9 cellular contexts compared by ENCODE assay signal in the genomic region with DNA sequence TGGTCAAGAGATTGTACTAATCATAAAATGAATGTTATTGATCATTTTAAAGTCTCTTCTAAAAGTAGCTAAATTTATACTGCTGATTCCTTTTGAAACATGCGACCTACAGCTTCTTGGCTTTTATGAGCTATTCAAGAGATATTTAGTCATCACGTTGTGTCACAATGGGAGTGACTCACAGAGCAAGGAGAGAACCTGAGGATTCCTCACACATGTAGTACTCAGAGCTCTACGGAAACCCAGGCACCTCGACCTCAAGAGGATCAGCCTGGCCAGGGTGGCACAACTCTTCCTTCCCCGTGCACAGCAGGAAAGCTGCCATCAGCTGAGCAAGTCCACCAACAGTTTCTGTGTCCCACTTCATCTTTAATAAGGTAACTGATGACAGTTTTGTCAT. TPM values are rescaled to one million over a fixed set of nuclear protein-coding genes. Genes with fewer than 3 reads are reported as not detected.
DNase-seq lines count a peak whose midpoint lies in the region; ATAC-seq and TF ChIP-seq lines count a peak whose summit lies in the region.
"Had no signal": no experiment of that assay in that cellular context is flagged by ENCODE, and none has a peak within 500 bp of the region (broad histone marks: within the 10 kb centered on the region; RNA-seq: fewer than 3 reads in every experiment).

A gene (plus strand): TSS at position 223 of the 400 bp plus-strand sequence. CDS start 12,019 bp downstream, outside the sequence.

- peaks cover 0 to 23% (median 10%) of the 10 kb centered on the region in 11 experiments; a peak in 14 of 22 replicates for H3K9me3 ChIP-seq in BLaER1 treated with 17β-estradiol and CSF1 and Interleukin-3, amounts not matched to agents 10 nM and 100 nM (replicated peaks in 1 of 11)
- H3K9me3 ChIP-seq in mucosa of descending colon (no peaks in the 10 kb centered on the region), BE2C (no peaks in the 10 kb centered on the region)

- peak within 1 kb of the TSS in 9 of 11 experiments; percentile 14 to 90 (median 80); a peak in 16 of 22 replicates for H3K4me2 ChIP-seq in BLaER1 treated with 17β-estradiol and CSF1 and Interleukin-3, amounts not matched to agents 10 nM and 100 nM

- H3K27ac ChIP-seq in BLaER1 treated with 17β-estradiol and CSF1 and Interleukin-3, amounts not matched to agents 10 nM and 100 nM, result peak within 1 kb of the TSS; percentile 95 to 100 (median 98); a peak in 21 of 22 replicates

- peaks cover 19% of the 10 kb centered on the region for H3K9me3 Mint-ChIP-seq in activated T-helper 2 cell treated with anti-CD3 and anti-CD28 coated beads, Interferon-gamma antibody, Interleukin-2, Interleukin-4, amounts not matched to agents 10 μg/mL and 5 μg/mL and 100 μg/mL, durations not matched to agents 14 hours and 24 hours and 36 hours
- H3K9me3 Mint-ChIP-seq: memory B cell had no signal

- TF ChIP-seq CTCF in mucosa of descending colon (IDR thresholded peaks at IDR 0.05), result no peak
- TF ChIP-seq CTCF in BE2C (IDR thresholded peaks at IDR 0.05; ENCODE audit: low read depth, low read length), result no peak

- peak; percentile 91 for DNase-seq in HT1080 (ENCODE audit: low read depth)
- DNase-seq in activated T-helper 2 cell treated with anti-CD3 and anti-CD28 coated beads, Interferon-gamma antibody, Interleukin-2, Interleukin-4, amounts not matched to agents 10 μg/mL and 5 μg/mL and 100 μg/mL, durations not matched to agents 14 hours and 24 hours and 36 hours (ENCODE audit: low spot score), result no peak
- DNase-seq in mucosa of descending colon, result peak in 2 of 3 donors; percentile 44 to 61
- DNase-seq in SK-N-DZ (ENCODE audit: low spot score), result no peak
- DNase-seq in NCI-H446 (lab: John Stamatoyannopoulos, UW), result no peak
- no peak for DNase-seq in BE2C
- DNase-seq in NCI-H146 treated with DMSO at 0.1 percent for 48 hours (lab: John Stamatoyannopoulos, UW; ENCODE audit: unreplicated experiment), result no peak

- H3K4me1 Mint-ChIP-seq in activated T-helper 2 cell treated with anti-CD3 and anti-CD28 coated beads, Interferon-gamma antibody, Interleukin-2, Interleukin-4, amounts not matched to agents 10 μg/mL and 5 μg/mL and 100 μg/mL, durations not matched to agents 14 hours and 24 hours and 36 hours (ENCODE audit: low read depth), result peaks cover 44% of the 10 kb centered on the region

- no peaks in the 10 kb centered on the region for H4K20me1 ChIP-seq in BLaER1 treated with 17β-estradiol and CSF1 and Interleukin-3, amounts not matched to agents 10 nM and 100 nM

- peak within 1 kb of the TSS in 6 of 10 experiments; percentile 30 to 67 (median 54); a peak in 11 of 20 replicates for H3K4me3 ChIP-seq in BLaER1 treated with 17β-estradiol and CSF1 and Interleukin-3, amounts not matched to agents 10 nM and 100 nM
- H3K4me3 ChIP-seq in mucosa of descending colon, result no peak within 1 kb of the TSS
- no peak within 1 kb of the TSS for H3K4me3 ChIP-seq in BE2C (ENCODE audit: low read depth, low read length)

- peaks cover 23% of the 10 kb centered on the region for H3K36me3 Mint-ChIP-seq in activated T-helper 2 cell treated with anti-CD3 and anti-CD28 coated beads, Interferon-gamma antibody, Interleukin-2, Interleukin-4, amounts not matched to agents 10 μg/mL and 5 μg/mL and 100 μg/mL, durations not matched to agents 14 hours and 24 hours and 36 hours (ENCODE audit: low read depth)
- H3K36me3 Mint-ChIP-seq: memory B cell had no signal

- peak within 1 kb of the TSS; percentile 59 for H3K27ac Mint-ChIP-seq in activated T-helper 2 cell treated with anti-CD3 and anti-CD28 coated beads, Interferon-gamma antibody, Interleukin-2, Interleukin-4, amounts not matched to agents 10 μg/mL and 5 μg/mL and 100 μg/mL, durations not matched to agents 14 hours and 24 hours and 36 hours
- H3K27ac Mint-ChIP-seq: memory B cell had no signal

- H3K27me3 ChIP-seq in BLaER1 treated with 17β-estradiol and CSF1 and Interleukin-3, amounts not matched to agents 10 nM and 100 nM, result no peaks in the 10 kb centered on the region
- H3K27me3 ChIP-seq in BE2C, result no peaks in the 10 kb centered on the region

- H3K9ac ChIP-seq in BLaER1 treated with 17β-estradiol and CSF1 and Interleukin-3, amounts not matched to agents 10 nM and 100 nM, result peak within 1 kb of the TSS in 9 of 11 experiments; percentile 33 to 90 (median 85); a peak in 16 of 22 replicates

- H3K27me3 Mint-ChIP-seq in activated T-helper 2 cell treated with anti-CD3 and anti-CD28 coated beads, Interferon-gamma antibody, Interleukin-2, Interleukin-4, amounts not matched to agents 10 μg/mL and 5 μg/mL and 100 μg/mL, durations not matched to agents 14 hours and 24 hours and 36 hours (ENCODE audit: low read depth), result no peaks in the 10 kb centered on the region
- H3K27me3 Mint-ChIP-seq: memory B cell had no signal

- peak; percentile 83 for ATAC-seq in mucosa of descending colon

- H3K36me3 ChIP-seq in BLaER1 treated with 17β-estradiol and CSF1 and Interleukin-3, amounts not matched to agents 10 nM and 100 nM, result peaks cover 0 to 7% (median 0%) of the 10 kb centered on the region in 11 experiments; a peak in 2 of 22 replicates
- H3K36me3 ChIP-seq in mucosa of descending colon (ENCODE audit: low read depth), result no peaks in the 10 kb centered on the region
- no peaks in the 10 kb centered on the region for H3K36me3 ChIP-seq in BE2C

- intact Hi-C loops in activated T-helper 2 cell treated with anti-CD3 and anti-CD28 coated beads, Interferon-gamma antibody, Interleukin-2, Interleukin-4, amounts not matched to agents 10 μg/mL and 5 μg/mL and 100 μg/mL, durations not matched to agents 14 hours and 24 hours and 36 hours (cut with micrococcal nuclease), result loop anchor here (1.0 kb wide), 1 partner anchor 36 kb away; no protein-coding TSS in a partner anchor
- intact Hi-C loops in mucosa of descending colon (cut with DNase I, micrococcal nuclease), result no loop called here

- H3K4me3 Mint-ChIP-seq in activated T-helper 2 cell treated with anti-CD3 and anti-CD28 coated beads, Interferon-gamma antibody, Interleukin-2, Interleukin-4, amounts not matched to agents 10 μg/mL and 5 μg/mL and 100 μg/mL, durations not matched to agents 14 hours and 24 hours and 36 hours (ENCODE audit: low read depth), result peak within 1 kb of the TSS; percentile 67
- H3K4me3 Mint-ChIP-seq: memory B cell had no signal

- H3K4me1 ChIP-seq in BLaER1 treated with 17β-estradiol and CSF1 and Interleukin-3, amounts not matched to agents 10 nM and 100 nM, result peaks cover 41 to 83% (median 78%) of the 10 kb centered on the region in 10 experiments
- H3K4me1 ChIP-seq in mucosa of descending colon (ENCODE audit: low read depth) (peaks cover 9% of the 10 kb centered on the region), BE2C (no peaks in the 10 kb centered on the region)

RNA-seq across cellular contexts. Expression of the gene that starts here (rescaled TPM):
- 0.20 and 0.21 TPM in 2 replicates for total RNA-seq in HT1080 (2014; rRNA removed; shearing (Covaris generic))
- polyA plus RNA-seq in HT1080 (2015; cell fraction: cytosol; rRNA removed), result 0.11 TPM in 1 of 2 replicates, not detected in the other
- polyA plus RNA-seq in HT1080 (2015; cell fraction: nucleus; rRNA removed), result 0.11 TPM in 1 of 2 replicates, not detected in the other
- total RNA-seq in activated T-helper 2 cell treated with anti-CD3 and anti-CD28 coated beads, Interferon-gamma antibody, Interleukin-2, Interleukin-4, amounts not matched to agents 10 μg/mL and 5 μg/mL and 100 μg/mL, durations not matched to agents 14 hours and 24 hours and 36 hours, result 3.3 and 3.6 TPM in 2 replicates
- total RNA-seq in mucosa of descending colon, result 100 to 1,000 TPM in 2 of 3 donors, 10 to 100 TPM in 1; 92.0 to 219 (median 160) TPM
- not detected in 2 replicates for polyA plus RNA-seq in SK-N-DZ (2014; cell fraction: cytosol; rRNA removed)
- not detected in 2 replicates for polyA plus RNA-seq in SK-N-DZ (2014; cell fraction: nucleus; rRNA removed)
- not detected for polyA plus RNA-seq in BE2C (2012; ENCODE audit: insufficient read depth, insufficient read length, low read depth)

Comparison
In these comparisons a context has a peak if more than half of its experiments do, and no peak if none do; other contexts are left out.
1. RNA of the gene that starts here (total RNA-seq): 92.0 to 219 TPM in mucosa of descending colon; 3.3 to 3.6 TPM in activated T-helper 2 cell treated with anti-CD3 and anti-CD28 coated beads, Interferon-gamma antibody, Interleukin-2, Interleukin-4, amounts not matched to agents 10 μg/mL and 5 μg/mL and 100 μg/mL, durations not matched to agents 14 hours and 24 hours and 36 hours and 0.20 to 0.21 TPM in HT1080; every median in the first group is over 10 times any median in the second.
2. Peak in DNase-seq in HT1080; RNA of the gene not detected or under 1 TPM.
3. H3K4me3 ChIP-seq: peak in BLaER1 treated with 17β-estradiol and CSF1 and Interleukin-3, amounts not matched to agents 10 nM and 100 nM (6 of 10); none in mucosa of descending colon (single experiment) and BE2C (single experiment).
4. DNase-seq: peak in mucosa of descending colon (2 of 3); none in activated T-helper 2 cell treated with anti-CD3 and anti-CD28 coated beads, Interferon-gamma antibody, Interleukin-2, Interleukin-4, amounts not matched to agents 10 μg/mL and 5 μg/mL and 100 μg/mL, durations not matched to agents 14 hours and 24 hours and 36 hours (single experiment), SK-N-DZ (single experiment), NCI-H446 (0 of 2), BE2C (single experiment) and NCI-H146 treated with DMSO at 0.1 percent for 48 hours (single experiment).